Comparison of ENCODE assay signal across 2 cellular contexts in genomic region chr12:65647074-65647473, GRCh38.
TF ChIP-seq lines count a peak whose summit lies in the region.

No MANE protein-coding gene starts in this region.

TF ChIP-seq in GM23338, 12 proteins besides CTCF, POLR2A, EP300 and RAD21:
- TF ChIP-seq EZH2 (IDR thresholded peaks at IDR 0.05; ENCODE audit: low read depth, unreplicated experiment), result no peak
- no peak for TF ChIP-seq NANOG (IDR thresholded peaks at IDR 0.05; ENCODE audit: borderline replicate concordance)
- TF ChIP-seq ETS1 (IDR thresholded peaks at IDR 0.05), result no peak
- TF ChIP-seq ZNF331 (CRISPR knock-in tag; IDR thresholded peaks at IDR 0.05; ENCODE audit: low read depth), result no peak
- TF ChIP-seq CREB1 (CRISPR knock-in tag; IDR thresholded peaks at IDR 0.05; ENCODE audit: low read depth), result no peak
- TF ChIP-seq ZNF114 (CRISPR knock-in tag; IDR thresholded peaks at IDR 0.05), result no peak
- no peak for TF ChIP-seq ZNF462 (CRISPR knock-in tag; IDR thresholded peaks at IDR 0.05)
- no peak for TF ChIP-seq POLR2AphosphoS5 (IDR thresholded peaks at IDR 0.05; ENCODE audit: low read depth)
- TF ChIP-seq EZH2phosphoT487 (IDR thresholded peaks at IDR 0.05; ENCODE audit: unreplicated experiment), result no peak
- no peak for TF ChIP-seq STAT1 (IDR thresholded peaks at IDR 0.05; ENCODE audit: unreplicated experiment)
- TF ChIP-seq JUNB (IDR thresholded peaks at IDR 0.05; ENCODE audit: unreplicated experiment), result no peak
- TF ChIP-seq REST (IDR thresholded peaks at IDR 0.05; ENCODE audit: unreplicated experiment), result no peak

TF ChIP-seq in K562, 482 proteins besides CTCF, POLR2A, EP300 and RAD21:
- TF ChIP-seq TFE3 (CRISPR knock-in tag; IDR thresholded peaks at IDR 0.05) (peak; percentile 71), PTTG1 (tag; IDR thresholded peaks at IDR 0.05; ENCODE audit: low read depth) (no peak)
TF ChIP-seq in K562: peak in this region for 1.
